21 cellular contexts compared by ENCODE assay signal in genomic region chr1:8330271-8331125, GRCh38. TPM values are rescaled to one million over a fixed set of nuclear protein-coding genes. Genes with fewer than 3 reads are reported as not detected.
DNase-seq lines count a peak whose midpoint lies in the region; ATAC-seq and TF ChIP-seq lines count a peak whose summit lies in the region.
"Had no signal": no experiment of that assay in that cellular context is flagged by ENCODE, and none has a peak within 500 bp of the region (broad histone marks: within the 10 kb centered on the region; RNA-seq: fewer than 3 reads in every experiment).

No MANE protein-coding gene starts in this region.

- ATAC-seq in left cardiac atrium = peak; percentile 12 to 31
- no peak for ATAC-seq in natural killer cell
- peak; percentile 16 for ATAC-seq in upper lobe of right lung
- no peak for ATAC-seq in GM21423 (IDR thresholded peaks at IDR 0.05; ENCODE audit: unreplicated experiment)

- peaks cover 0 to 3% of the 10 kb centered on the region in 2 donors for H3K27me3 Mint-ChIP-seq in natural killer cell (ENCODE audit: low read depth in 2 of 2)
- H3K27me3 Mint-ChIP-seq: CD4-positive, alpha-beta T cell; IgD-negative memory B cell had no signal

- no peaks in the 10 kb centered on the region for H3K4me1 ChIP-seq in upper lobe of right lung
- H3K4me1 ChIP-seq: A549, SJCRH30 had no signal

- no peaks in the 10 kb centered on the region for H3K9me3 Mint-ChIP-seq in natural killer cell
- H3K9me3 Mint-ChIP-seq: CD4-positive, alpha-beta T cell; IgD-negative memory B cell had no signal

- H3K27ac ChIP-seq in upper lobe of right lung = no peak overlapping the region
- no peak overlapping the region for H3K27ac ChIP-seq in RWPE1
- H3K27ac ChIP-seq: A549; BLaER1 treated with 17β-estradiol and CSF1 and Interleukin-3, amounts not matched to agents 10 nM and 100 nM; HL-60; SJCRH30 had no signal

- TF ChIP-seq CTCF in natural killer cell (IDR thresholded peaks at IDR 0.05) = no peak
- TF ChIP-seq CTCF in upper lobe of right lung (IDR thresholded peaks at IDR 0.05) = no peak
- TF ChIP-seq CTCF in RWPE1 (conservative IDR thresholded peaks at IDR 0.05; ENCODE audit: low read depth) = no peak

- CTCF ChIA-PET in RWPE1 (lab: Yijun Ruan, JAX) = interaction anchor here (0.9 kb wide), 1 partner anchor 17 kb away, joined by 3 read pairs; no protein-coding TSS in a partner anchor

- DNase-seq in left cardiac atrium (no peak), cardiac septum (ENCODE audit: low spot score) (no peak), ecto neural progenitor cell (ENCODE audit: low spot score) (peak; percentile 42), natural killer cell (no peak), upper lobe of right lung (no peak), RWPE1 (ENCODE audit: low spot score) (no peak)
- no peak for DNase-seq in activated CD4-positive, alpha-beta T cell treated with anti-CD3 and anti-CD28 coated beads, Interleukin-2, amount 50 U/mL, for 1 hour
- DNase-seq: AML-193; CD4-positive, alpha-beta T cell; GOT3; NCI-H1048; NCI-H1694; NCI-H2029 treated with DMSO at 0.1 percent for 48 hours; NCI-H345; NCI-H510A treated with DMSO at 0.1 percent for 48 hours; SJCRH30 had no signal

- no peaks in the 10 kb centered on the region for H3K36me3 ChIP-seq in upper lobe of right lung
- H3K36me3 ChIP-seq: BLaER1 treated with 17β-estradiol and CSF1 and Interleukin-3, amounts not matched to agents 10 nM and 100 nM had no signal

- H3K9me3 ChIP-seq in upper lobe of right lung = no peaks in the 10 kb centered on the region
- H3K9me3 ChIP-seq: A549, SJCRH30 had no signal

- peak overlapping the region; percentile 49 for H3K4me3 Mint-ChIP-seq in natural killer cell
- H3K4me3 Mint-ChIP-seq: CD4-positive, alpha-beta T cell; IgD-negative memory B cell had no signal

- H3K27me3 ChIP-seq in upper lobe of right lung = no peaks in the 10 kb centered on the region
- H3K27me3 ChIP-seq: BLaER1 treated with 17β-estradiol and CSF1 and Interleukin-3, amounts not matched to agents 10 nM and 100 nM; SJCRH30 had no signal

- H3K27ac Mint-ChIP-seq in natural killer cell = peak overlapping the region; percentile 66 to 71
- H3K27ac Mint-ChIP-seq: CD4-positive, alpha-beta T cell had no signal

- intact Hi-C loops in left cardiac atrium (cut with DNase I) (no loop called here), cardiac septum (cut with DNase I) (no loop called here), natural killer cell (cut with micrococcal nuclease) (no loop called here), upper lobe of right lung (cut with DNase I) (no loop called here)

- H3K4me1 Mint-ChIP-seq in natural killer cell = no peaks in the 10 kb centered on the region
- H3K4me1 Mint-ChIP-seq: IgD-negative memory B cell had no signal

- POLR2A ChIA-PET in RWPE1 (lab: Yijun Ruan, JAX; ENCODE audit: low non-redundant PET) = no interaction called here

- H3K36me3 Mint-ChIP-seq in natural killer cell = no peaks in the 10 kb centered on the region
- H3K36me3 Mint-ChIP-seq: IgD-negative memory B cell had no signal

- no peak overlapping the region for H3K4me3 ChIP-seq in upper lobe of right lung
- H3K4me3 ChIP-seq: A549; BLaER1 treated with 17β-estradiol and CSF1 and Interleukin-3, amounts not matched to agents 10 nM and 100 nM; SJCRH30 had no signal

RNA-seq across cellular contexts. Expression of gene SLC45A1, which starts 12.6 kb away (rescaled TPM):
- 1 to 10 TPM; 1.8 to 2.2 TPM for total RNA-seq in left cardiac atrium
- total RNA-seq in cardiac septum = 1.8 TPM
- total RNA-seq in natural killer cell = under 1 TPM; 0.45 to 0.68 (median 0.52) TPM
- 1.9 TPM for total RNA-seq in upper lobe of right lung

Comparison
In these comparisons a context has a peak if more than half of its experiments do, and no peak if none do; other contexts are left out.
1. ATAC-seq: peak in left cardiac atrium (2 of 2) and upper lobe of right lung (single experiment); none in natural killer cell (0 of 3) and GM21423 (single experiment).